Comparison of ENCODE assay signal across 21 cellular contexts in genomic region chr3:70273492-70273891, GRCh38. TPM values are rescaled to one million over a fixed set of nuclear protein-coding genes. Genes with fewer than 3 reads are reported as not detected.
DNase-seq lines count a peak whose midpoint lies in the region; ATAC-seq and TF ChIP-seq lines count a peak whose summit lies in the region.
"Had no signal": no experiment of that assay in that cellular context is flagged by ENCODE, and none has a peak within 500 bp of the region (broad histone marks: within the 10 kb centered on the region; RNA-seq: fewer than 3 reads in every experiment).

No MANE protein-coding gene starts in this region.

- H2AK5ac ChIP-seq in H9 (ENCODE audit: insufficient read length, low read length) = no peak overlapping the region

- H2BK20ac ChIP-seq in H9 (ENCODE audit: low read depth, low read length, poor library complexity, severe bottlenecking) = no peak overlapping the region

- H3K4me1 ChIP-seq in H9 (ENCODE audit: insufficient read depth, low read length) (no peaks in the 10 kb centered on the region), neuron (ENCODE audit: insufficient read depth, low read length) (no peaks in the 10 kb centered on the region)
- H3K4me1 ChIP-seq: body of pancreas, left ventricle myocardium inferior, prostate gland had no signal

- no peak for TF ChIP-seq POLR2A in NB4 (IDR thresholded peaks at IDR 0.05; ENCODE audit: extremely low read depth, insufficient read length)

- H3K4me3 ChIP-seq in NB4 (ENCODE audit: low read depth, low read length) = no peak overlapping the region
- H3K4me3 ChIP-seq in epithelial cell of esophagus (ENCODE audit: low read length) = no peak overlapping the region
- H3K4me3 ChIP-seq in neuron (ENCODE audit: low read length) = no peak overlapping the region
- H3K4me3 ChIP-seq: body of pancreas, left ventricle myocardium inferior, prostate gland had no signal

- no peak overlapping the region for H3K4ac ChIP-seq in H9 (ENCODE audit: low read depth, low read length)

- no peak overlapping the region for H2BK5ac ChIP-seq in H9 (ENCODE audit: insufficient read length, low read length)

- H3K79me2 ChIP-seq in H9 (ENCODE audit: insufficient read depth, low read length) = no peaks in the 10 kb centered on the region

- TF ChIP-seq CTCF in H9 (conservative IDR thresholded peaks at IDR 0.05) = no peak
- TF ChIP-seq CTCF in NB4 (IDR thresholded peaks at IDR 0.05; ENCODE audit: low read depth, low read length) = no peak
- TF ChIP-seq CTCF in epithelial cell of esophagus (IDR thresholded peaks at IDR 0.05; ENCODE audit: insufficient read depth, low read depth, low read length, missing control alignments) = no peak

- H3K4me3 Mint-ChIP-seq in H9 = no peak overlapping the region
- H3K4me3 Mint-ChIP-seq: activated B cell treated with CpG ODN at 0.5 μM for 24 hours; activated naive CD8-positive, alpha-beta T cell treated with anti-CD3 and anti-CD28 coated beads for 36 hours; CD8-positive, alpha-beta T cell had no signal

- H4K8ac ChIP-seq in H9 (replicated peaks; ENCODE audit: insufficient read length, low read depth, low read length) = no peak overlapping the region

- H3K36me3 Mint-ChIP-seq in H9 (ENCODE audit: insufficient read depth in 1 of 3, low read depth in 3 of 3) = no peaks in the 10 kb centered on the region
- H3K36me3 Mint-ChIP-seq: activated naive CD8-positive, alpha-beta T cell treated with anti-CD3 and anti-CD28 coated beads for 36 hours; CD8-positive, alpha-beta T cell had no signal

- H3K9me3 ChIP-seq in H9 (ENCODE audit: control insufficient read depth, low read depth, low read length) = no peaks in the 10 kb centered on the region
- no peaks in the 10 kb centered on the region for H3K9me3 ChIP-seq in neuron (ENCODE audit: low read length)
- H3K9me3 ChIP-seq: body of pancreas, left ventricle myocardium inferior, prostate gland had no signal

- no peaks in the 10 kb centered on the region for H3K27me3 ChIP-seq in H9 (ENCODE audit: insufficient read depth, low read length)
- H3K27me3 ChIP-seq in neuron (ENCODE audit: insufficient read depth, low read length) = no peaks in the 10 kb centered on the region
- H3K27me3 ChIP-seq: body of pancreas had no signal

- H4K91ac ChIP-seq in H9 (ENCODE audit: insufficient read length, low read depth, low read length) = no peak overlapping the region

- H3K14ac ChIP-seq in H9 (ENCODE audit: insufficient read depth, low read length) = no peak overlapping the region

- no peaks in the 10 kb centered on the region for H3K4me1 Mint-ChIP-seq in H9
- H3K4me1 Mint-ChIP-seq: activated B cell treated with CpG ODN at 0.5 μM for 24 hours; activated naive CD8-positive, alpha-beta T cell treated with anti-CD3 and anti-CD28 coated beads for 36 hours had no signal

- H2BK15ac ChIP-seq in H9 (ENCODE audit: low read depth, low read length) = no peak overlapping the region

- H3K9ac ChIP-seq in H9 (ENCODE audit: extremely low read depth, insufficient read length, low read length) = no peak overlapping the region

- H3K27ac Mint-ChIP-seq in H9 = no peak overlapping the region; a peak in 1 of 7 replicates
- H3K27ac Mint-ChIP-seq: activated B cell treated with CpG ODN at 0.5 μM for 24 hours; activated naive CD8-positive, alpha-beta T cell treated with anti-CD3 and anti-CD28 coated beads for 36 hours; CD8-positive, alpha-beta T cell had no signal

- no peak overlapping the region for H3K23ac ChIP-seq in H9 (ENCODE audit: insufficient read length, low read depth, low read length)

- H3K9me3 Mint-ChIP-seq in H9 = no peaks in the 10 kb centered on the region
- H3K9me3 Mint-ChIP-seq: activated naive CD8-positive, alpha-beta T cell treated with anti-CD3 and anti-CD28 coated beads for 36 hours; CD8-positive, alpha-beta T cell had no signal

- no peaks in the 10 kb centered on the region for H3K27me3 Mint-ChIP-seq in H9 (ENCODE audit: low read depth)
- H3K27me3 Mint-ChIP-seq: activated B cell treated with CpG ODN at 0.5 μM for 24 hours had no signal

- no peak overlapping the region for H2BK12ac ChIP-seq in H9 (ENCODE audit: insufficient read length, low read depth, low read length)

- no peak overlapping the region for H3K27ac ChIP-seq in H9 (ENCODE audit: insufficient read length, low read depth, low read length)
- H3K27ac ChIP-seq: body of pancreas, left ventricle myocardium inferior, prostate gland had no signal

- no peaks in the 10 kb centered on the region for H4K20me1 ChIP-seq in H9 (ENCODE audit: control insufficient read depth, insufficient read depth, insufficient read length)

- H3K18ac ChIP-seq in H9 (ENCODE audit: insufficient read length, low read depth, low read length) = no peak overlapping the region

- H2AFZ ChIP-seq in H9 (ENCODE audit: low read length) (peak overlapping the region; percentile 32), neuron (ENCODE audit: low read depth, low read length) (peak overlapping the region; percentile 69)

- H2BK120ac ChIP-seq in H9 (ENCODE audit: low read depth, low read length, poor library complexity, severe bottlenecking) = no peak overlapping the region

- H4K5ac ChIP-seq in H9 (ENCODE audit: insufficient read length, low read depth, low read length) = no peak overlapping the region

- H3K56ac ChIP-seq in H9 (ENCODE audit: insufficient read length, low read depth, low read length) = no peak overlapping the region

- no peak overlapping the region for H3K4me2 ChIP-seq in H9 (ENCODE audit: insufficient read depth, insufficient read length, low read length)

- H3K79me1 ChIP-seq in H9 (ENCODE audit: insufficient read depth, low read depth, low read length, poor library complexity, severe bottlenecking) = no peaks in the 10 kb centered on the region

- H3K23me2 ChIP-seq in H9 (ENCODE audit: insufficient read length, low read depth, low read length, poor library complexity, severe bottlenecking) = no peaks in the 10 kb centered on the region

- H3K36me3 ChIP-seq in neuron (ENCODE audit: insufficient read depth, low read length) = no peaks in the 10 kb centered on the region
- H3K36me3 ChIP-seq: left ventricle myocardium inferior, prostate gland had no signal

- H3T11ph ChIP-seq in H9 (ENCODE audit: low read length) = no peak overlapping the region

- DNase-seq in H9 (no peak), NB4 (ENCODE audit: low read depth) (peak; percentile 0), epithelial cell of esophagus (ENCODE audit: low read depth) (peak; percentile 12), DMS79 treated with DMSO at 0.1 percent for 48 hours (lab: John Stamatoyannopoulos, UW) (no peak), NCI-H526 treated with DMSO at 0.1 percent for 48 hours (lab: John Stamatoyannopoulos, UW) (no peak)
- DNase-seq: activated B cell treated with CpG ODN at 0.5 μM for 24 hours; activated CD4-positive, alpha-beta T cell treated with anti-CD3 and anti-CD28 coated beads, Interleukin-2, amount 50 U/mL, for 48 hours; activated CD8-positive, alpha-beta memory T cell treated with anti-CD3 and anti-CD28 coated beads, Interleukin-2, amount 50 U/mL, for 48 hours; activated naive CD8-positive, alpha-beta T cell treated with anti-CD3 and anti-CD28 coated beads for 36 hours; body of pancreas; CD8-positive, alpha-beta T cell; DMS79; head of caudate nucleus; left ventricle myocardium inferior; NCI-H1436 treated with DMSO at 0.1 percent for 48 hours; NCI-H2171 treated with DMSO at 0.1 percent for 48 hours; NCI-H526 had no signal

- no peak for ATAC-seq in GM18519 (IDR thresholded peaks at IDR 0.05; ENCODE audit: low FRiP score, unreplicated experiment)
- ATAC-seq: body of pancreas; CD8-positive, alpha-beta T cell had no signal

RNA-seq across cellular contexts. Expression of gene MDFIC2, which starts 38.9 kb away (rescaled TPM):
- total RNA-seq in H9 (2021) = not detected in 2 replicates
- total RNA-seq: activated B cell treated with CpG ODN at 0.5 μM for 24 hours; activated naive CD8-positive, alpha-beta T cell treated with anti-CD3 and anti-CD28 coated beads for 36 hours; body of pancreas; CD8-positive, alpha-beta T cell; left ventricle myocardium inferior; OCI-LY7; prostate gland had no signal

Comparison
In these comparisons a context has a peak if more than half of its experiments do, and no peak if none do; other contexts are left out.
1. DNase-seq: peak in NB4 (single experiment) and epithelial cell of esophagus (single experiment); none in H9 (single experiment), DMS79 treated with DMSO at 0.1 percent for 48 hours (single experiment) and NCI-H526 treated with DMSO at 0.1 percent for 48 hours (single experiment).